Comparison of ENCODE assay signal across 27 cellular contexts in the genomic region with DNA sequence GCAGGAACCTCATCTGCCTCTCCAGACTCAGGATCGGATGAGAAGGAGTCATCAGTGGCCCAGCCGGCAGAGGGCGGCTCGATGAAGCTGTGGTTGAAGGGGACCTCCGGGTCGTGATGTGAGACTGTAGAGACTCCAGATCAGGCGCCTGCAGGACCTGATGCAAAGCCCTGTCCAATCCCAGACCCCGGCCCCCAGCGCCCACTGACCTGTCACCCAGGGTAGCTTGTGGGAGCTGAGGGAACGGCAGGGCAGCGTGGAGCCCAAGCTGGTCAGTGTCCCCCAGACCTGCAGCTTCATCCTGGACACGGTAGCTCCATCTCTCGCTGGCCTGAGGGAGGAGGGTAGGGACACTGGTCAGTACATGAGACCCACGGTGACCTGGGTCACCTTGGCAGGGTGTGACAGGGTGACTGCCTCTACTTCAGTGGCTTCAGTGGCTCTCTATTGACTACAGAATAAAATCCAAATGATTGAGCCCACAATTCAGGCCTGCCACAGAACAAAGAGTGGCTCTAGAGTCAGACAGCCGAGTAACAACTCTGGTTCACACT.
"Had no signal": no experiment of that assay in that cellular context is flagged by ENCODE, and none has a peak within 500 bp of the region (broad histone marks: within the 10 kb centered on the region; RNA-seq: fewer than 3 reads in every experiment).

No MANE protein-coding gene starts in this region.

- H3K4me2 ChIP-seq: PC-9 had no signal

- H3K27ac Mint-ChIP-seq: activated B cell treated with CpG ODN at 0.5 μM for 24 hours; activated CD4-positive, alpha-beta memory T cell treated with anti-CD3 and anti-CD28 coated beads, Interleukin-2, amount 10 ng/mL, durations not matched to agents 7 days and 5 days; activated naive CD4-positive, alpha-beta T cell treated with anti-CD3 and anti-CD28 coated beads, Interleukin-2, amount 10 ng/mL, durations not matched to agents 7 days and 5 days; activated naive CD8-positive, alpha-beta T cell treated with anti-CD3 and anti-CD28 coated beads for 36 hours; activated T-helper 17 cell treated with anti-CD3 and anti-CD28 coated beads, Interleukin-2, amount 50 U/mL, for 72 hours had no signal

- H3K36me3 Mint-ChIP-seq: activated naive CD4-positive, alpha-beta T cell treated with anti-CD3 and anti-CD28 coated beads, Interleukin-2, amount 10 ng/mL, durations not matched to agents 7 days and 5 days; activated naive CD8-positive, alpha-beta T cell treated with anti-CD3 and anti-CD28 coated beads for 36 hours; T-cell had no signal

- H3K27me3 Mint-ChIP-seq: activated B cell treated with CpG ODN at 0.5 μM for 24 hours; activated naive CD8-positive, alpha-beta T cell treated with anti-CD3 and anti-CD28 coated beads for 36 hours; activated T-helper 17 cell treated with anti-CD3 and anti-CD28 coated beads, Interleukin-2, amount 50 U/mL, for 72 hours; T-cell had no signal

- ATAC-seq: activated T-helper 17 cell treated with anti-CD3 and anti-CD28 coated beads, Interleukin-2, amount 50 U/mL, for 72 hours; T-cell had no signal

- FAIRE-seq: TTC549 had no signal

- H3K4me1 Mint-ChIP-seq: activated CD4-positive, alpha-beta memory T cell treated with anti-CD3 and anti-CD28 coated beads, Interleukin-2, amount 10 ng/mL, durations not matched to agents 7 days and 5 days; activated naive CD4-positive, alpha-beta T cell treated with anti-CD3 and anti-CD28 coated beads, Interleukin-2, amount 10 ng/mL, durations not matched to agents 7 days and 5 days; activated naive CD8-positive, alpha-beta T cell treated with anti-CD3 and anti-CD28 coated beads for 36 hours; activated T-helper 17 cell treated with anti-CD3 and anti-CD28 coated beads, Interleukin-2, amount 50 U/mL, for 72 hours had no signal

- H3K36me3 ChIP-seq: brain microvascular endothelial cell, cardiac muscle cell had no signal

- H3K27ac ChIP-seq: brain microvascular endothelial cell, cardiac muscle cell, PC-9, SK-N-MC had no signal

- H3K4me3 ChIP-seq: cardiac muscle cell, PC-9, SK-N-MC had no signal

- H2AFZ ChIP-seq: PC-9 had no signal

- H3K9me3 Mint-ChIP-seq: activated B cell treated with CpG ODN at 0.5 μM for 24 hours; activated CD4-positive, alpha-beta memory T cell treated with anti-CD3 and anti-CD28 coated beads, Interleukin-2, amount 10 ng/mL, durations not matched to agents 7 days and 5 days; activated naive CD4-positive, alpha-beta T cell treated with anti-CD3 and anti-CD28 coated beads, Interleukin-2, amount 10 ng/mL, durations not matched to agents 7 days and 5 days; activated naive CD8-positive, alpha-beta T cell treated with anti-CD3 and anti-CD28 coated beads for 36 hours; activated T-helper 17 cell treated with anti-CD3 and anti-CD28 coated beads, Interleukin-2, amount 50 U/mL, for 72 hours; T-cell had no signal

- DNase-seq: activated B cell treated with CpG ODN at 0.5 μM for 24 hours; activated CD4-positive, alpha-beta memory T cell treated with anti-CD3 and anti-CD28 coated beads, Interleukin-2, amount 10 ng/mL, durations not matched to agents 7 days and 5 days; activated CD4-positive, alpha-beta T cell treated with anti-CD3 and anti-CD28 coated beads, Interleukin-2, amount 50 U/mL, for 1 hour; activated gamma-delta T cell; activated naive CD4-positive, alpha-beta T cell treated with anti-CD3 and anti-CD28 coated beads, Interleukin-2, amount 10 ng/mL, durations not matched to agents 7 days and 5 days; activated naive CD8-positive, alpha-beta T cell treated with anti-CD3 and anti-CD28 coated beads for 36 hours; activated T-cell treated with anti-CD3 and anti-CD28 coated beads for 4 hours; activated T-cell treated with anti-CD3 and anti-CD28 coated beads, Interleukin-2, amount 50 U/mL, for 48 hours; brain microvascular endothelial cell; Kasumi-1; KBM-7; MV-4-11; NCI-H1092 treated with DMSO at 0.1 percent for 48 hours; NCI-H1436; NCI-H1694 treated with DMSO at 0.1 percent for 48 hours; NCI-H2029 treated with DMSO at 0.1 percent for 48 hours; NCI-H345; NCI-H510A; NCI-H69; PC-9; T-cell; T-helper 2 cell; T1000 had no signal

- H3K27me3 ChIP-seq: brain microvascular endothelial cell, cardiac muscle cell had no signal

- H3K4me3 Mint-ChIP-seq: activated B cell treated with CpG ODN at 0.5 μM for 24 hours; activated CD4-positive, alpha-beta memory T cell treated with anti-CD3 and anti-CD28 coated beads, Interleukin-2, amount 10 ng/mL, durations not matched to agents 7 days and 5 days; activated naive CD4-positive, alpha-beta T cell treated with anti-CD3 and anti-CD28 coated beads, Interleukin-2, amount 10 ng/mL, durations not matched to agents 7 days and 5 days; activated naive CD8-positive, alpha-beta T cell treated with anti-CD3 and anti-CD28 coated beads for 36 hours; activated T-helper 17 cell treated with anti-CD3 and anti-CD28 coated beads, Interleukin-2, amount 50 U/mL, for 72 hours; T-cell had no signal
